ENCODE assay signal across 35 cellular contexts in the genomic region with DNA sequence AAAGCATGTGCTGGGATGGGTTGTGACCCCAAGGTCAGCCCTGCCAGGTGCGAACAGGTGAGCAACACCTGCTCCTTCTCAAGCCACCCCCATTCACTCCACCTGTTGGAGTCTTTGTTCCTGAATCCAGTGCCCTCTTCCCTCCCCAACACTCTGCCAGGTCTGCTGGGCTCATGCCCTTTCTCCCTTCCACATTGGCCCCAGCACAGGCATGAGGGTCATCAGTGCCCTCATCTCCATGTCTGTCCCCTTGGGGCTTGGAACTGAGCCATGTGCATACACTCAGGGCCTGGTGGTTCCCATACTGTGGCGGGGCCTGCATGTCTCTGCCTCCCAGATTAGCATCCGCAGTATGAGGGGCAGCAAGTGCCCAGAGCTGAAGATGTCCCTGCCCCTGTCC. TPM values are rescaled to one million over a fixed set of nuclear protein-coding genes. Genes with fewer than 3 reads are reported as not detected.
"Had no signal": no experiment of that assay in that cellular context is flagged by ENCODE, and none has a peak within 500 bp of the region (broad histone marks: within the 10 kb centered on the region; RNA-seq: fewer than 3 reads in every experiment).

No MANE protein-coding gene starts in this region.

- H3K36me3 ChIP-seq: WERI-Rb-1 had no signal

- H3K27ac ChIP-seq: WERI-Rb-1 had no signal

- FAIRE-seq: bronchial epithelial cell had no signal

- ATAC-seq: activated CD8-positive, alpha-beta memory T cell treated with anti-CD3 and anti-CD28 coated beads, Interleukin-2, amount 10 ng/mL, durations not matched to agents 7 days and 5 days; activated naive CD8-positive, alpha-beta T cell treated with anti-CD3 and anti-CD28 coated beads, Interleukin-2, amount 50 U/mL, for 24 hours; Panc1 had no signal

- DNase-seq: activated CD4-positive, alpha-beta memory T cell treated with anti-CD3 and anti-CD28 coated beads, Interleukin-2, amount 10 ng/mL, durations not matched to agents 7 days and 5 days; activated CD4-positive, alpha-beta T cell treated with anti-CD3 and anti-CD28 coated beads for 1 hour; activated CD4-positive, alpha-beta T cell treated with anti-CD3 and anti-CD28 coated beads for 48 hours; activated CD4-positive, CD25-positive, alpha-beta regulatory T cell; activated CD8-positive, alpha-beta memory T cell treated with anti-CD3 and anti-CD28 coated beads for 24 hours; activated CD8-positive, alpha-beta memory T cell treated with anti-CD3 and anti-CD28 coated beads, Interleukin-2, amount 10 ng/mL, durations not matched to agents 7 days and 5 days; activated CD8-positive, alpha-beta memory T cell treated with anti-CD3 and anti-CD28 coated beads, Interleukin-2, amount 50 U/mL, for 48 hours; activated effector memory CD4-positive, alpha-beta T cell treated with Interleukin-2 at 50 U/mL for 16 hours; activated naive CD4-positive, alpha-beta T cell treated with anti-CD3 and anti-CD28 coated beads, Interleukin-2, amount 10 ng/mL, durations not matched to agents 7 days and 5 days; activated naive CD8-positive, alpha-beta T cell treated with anti-CD3 and anti-CD28 coated beads, Interleukin-2, amount 50 U/mL, for 24 hours; activated T-cell treated with anti-CD3 and anti-CD28 coated beads, Interleukin-2, amount 50 U/mL, for 48 hours; anterior cingulate cortex; central memory CD4-positive, alpha-beta T cell; Karpas-422; KBM-7; NCI-H1105; NCI-H1417 treated with DMSO at 0.1 percent for 48 hours; NCI-H187; NCI-H2029 treated with DMSO at 0.1 percent for 48 hours; NCI-H2107; NCI-H2171 treated with DMSO at 0.1 percent for 48 hours; NCI-H226; NCI-H446 treated with DMSO at 0.1 percent for 48 hours; NCI-H524 treated with DMSO at 0.1 percent for 48 hours; NCI-H774; SHP77; T1000; WERI-Rb-1 had no signal

RNA-seq across cellular contexts. Expression of gene RFPL2, which starts 19.1 kb away (rescaled TPM):
- total RNA-seq: bronchial epithelial cell, MCF 10A, RPMI7951 had no signal

RNA-seq across cellular contexts. Expression of gene C22orf42, which starts 26.7 kb away (rescaled TPM):
- total RNA-seq: activated CD4-positive, alpha-beta memory T cell treated with anti-CD3 and anti-CD28 coated beads, Interleukin-2, amount 10 ng/mL, durations not matched to agents 7 days and 5 days; activated CD8-positive, alpha-beta memory T cell treated with anti-CD3 and anti-CD28 coated beads, Interleukin-2, amount 10 ng/mL, durations not matched to agents 7 days and 5 days; bronchial epithelial cell; MCF 10A; RPMI7951; SK-MEL-5; T-helper 1 cell treated with Interleukin-12 subunit alpha and Interleukin-12 subunit beta and Interleukin-4 antibody, amounts not matched to agents 30 ng/mL and 1 ng/mL, for 36 hours; T-helper 2 cell treated with Interferon-gamma antibody and Interleukin-4, amounts not matched to agents 100 ng/mL and 5 ng/mL, for 36 hours had no signal
